In genomic region chr4:170001688-170002267, GRCh38 we compare ENCODE assay signal across 20 cellular contexts. TPM values are rescaled to one million over a fixed set of nuclear protein-coding genes. Genes with fewer than 3 reads are reported as not detected.
A peak's percentile ranks its signal among the peaks of the same experiment; 100 is the strongest.
DNase-seq lines count a peak whose midpoint lies in the region; ATAC-seq, FAIRE-seq and TF ChIP-seq lines count a peak whose summit lies in the region.
"Had no signal": no experiment of that assay in that cellular context is flagged by ENCODE, and none has a peak within 500 bp of the region (broad histone marks: within the 10 kb centered on the region; RNA-seq: fewer than 3 reads in every experiment).

No MANE protein-coding gene starts in this region.

- TF ChIP-seq RAD21 in GM12878 (IDR thresholded peaks at IDR 0.05; ENCODE audit: insufficient read depth, low read depth, low read length), result no peak

- no TSS peak for BruUV-seq in GM12878 (replicated peaks; lab: Mats Ljungman, UMichigan)

- H3K27me3 ChIP-seq in MM.1S (replicated peaks; ENCODE audit: insufficient read depth, low read length) (no peaks in the 10 kb centered on the region), GM12878 (replicated peaks in 1 of 2; ENCODE audit: control insufficient read depth in 2 of 2, insufficient read depth in 2 of 2, low read length in 1 of 2) (no peaks in the 10 kb centered on the region)
- H3K27me3 ChIP-seq: stomach had no signal

- 44% methylated on average over 6 of the region's 6 CpGs for WGBS in GM12878 (ENCODE audit: insufficient coverage, insufficient replicate concordance, low lambda C conversion rate, missing lambda C conversion rate)

- H3K79me2 ChIP-seq in MM.1S (ENCODE audit: low read length) (no peaks in the 10 kb centered on the region), GM12878 (ENCODE audit: control insufficient read depth, insufficient read depth, low read length) (no peaks in the 10 kb centered on the region)

- peaks cover under 1% of the 10 kb centered on the region; the same call in 1 of the 2 replicates for H3F3A ChIP-seq in MM.1S (ENCODE audit: insufficient read depth, low read length)

- RAD21 ChIA-PET in GM12878 (lab: Charles Lee; ENCODE audit: unreplicated experiment), result no interaction called here

- no peak for TF ChIP-seq EP300 in GM12878 (IDR thresholded peaks at IDR 0.05; ENCODE audit: borderline replicate concordance in 1 of 2, control insufficient read depth in 1 of 2, low read depth in 2 of 2, low read length in 2 of 2)

- H4K20me1 ChIP-seq in MM.1S (ENCODE audit: insufficient read depth, low read length) (no peaks in the 10 kb centered on the region), GM12878 (ENCODE audit: control insufficient read depth, insufficient read depth) (no peaks in the 10 kb centered on the region)

- CTCF ChIA-PET in GM12878 (lab: Yijun Ruan, JAX), result no interaction called here

- H3K9ac ChIP-seq in MM.1S (ENCODE audit: low read length), result no peak overlapping the region; the same call in 1 of the 2 replicates
- H3K9ac ChIP-seq in GM12878 (ENCODE audit: control insufficient read depth, insufficient read depth, low read length), result no peak overlapping the region

- TF ChIP-seq POLR2A in GM12878 (IDR thresholded peaks at IDR 0.05; ENCODE audit: low read depth, low read length), result no peak

- peak overlapping the region; percentile 3 for H2AFZ ChIP-seq in MM.1S (ENCODE audit: low read length)
- H2AFZ ChIP-seq in GM12878 (ENCODE audit: control insufficient read depth, low read depth, low read length), result no peak overlapping the region

- no peaks in the 10 kb centered on the region for H3K9me2 ChIP-seq in MM.1S (replicated peaks; ENCODE audit: insufficient read depth, low read length)

- in situ Hi-C loops in GM12878 (cut with MboI), result no loop called here

- peaks cover 15% of the 10 kb centered on the region for H3K4me1 ChIP-seq in MM.1S (ENCODE audit: low read length)
- H3K4me1 ChIP-seq in GM12878 (ENCODE audit: control insufficient read depth, insufficient read depth, low read length), result no peaks in the 10 kb centered on the region
- H3K4me1 ChIP-seq: prostate gland, stomach had no signal

- POLR2A ChIA-PET in GM12878 (lab: Charles Lee), result no interaction called here

- peak; percentile 36 for ATAC-seq in GM12878
- ATAC-seq in HG02970 (IDR thresholded peaks at IDR 0.05; ENCODE audit: low FRiP score, unreplicated experiment), result no peak
- ATAC-seq: activated CD8-positive, alpha-beta memory T cell treated with anti-CD3 and anti-CD28 coated beads, Interleukin-2, amount 10 ng/mL, durations not matched to agents 7 days and 5 days; activated naive CD4-positive, alpha-beta T cell treated with anti-CD3 and anti-CD28 coated beads, Interleukin-2, amount 50 U/mL, for 72 hours; left colon; T-helper 17 cell had no signal

- H3K4me2 ChIP-seq in MM.1S (ENCODE audit: low read depth, low read length) (peak overlapping the region; percentile 42; the same call in 1 of the 2 replicates), GM12878 (ENCODE audit: control insufficient read depth, insufficient read depth) (no peak overlapping the region)

- intact Hi-C loops in GM12878 (cut with micrococcal nuclease; ENCODE audit: unreplicated experiment), result no loop called here

- SMC1A ChIA-PET in GM12878 (lab: Charles Lee; ENCODE audit: uncharacterized antibody, unreplicated experiment), result no interaction called here

- FAIRE-seq in GM12878 (lab: Jason Lieb, UNC), result peak; percentile 27
- FAIRE-seq: endothelial cell of umbilical vein had no signal

- peak; percentile 15 for DNase-seq in ELF-1 (ENCODE audit: low read depth, low spot score)
- DNase-seq in MM.1S, result peak; percentile 33
- no peak for DNase-seq in GM12878 (ENCODE audit: low read depth, low spot score)
- peak; percentile 65 for DNase-seq in islet precursor cell
- no peak for DNase-seq in GM19238 (ENCODE audit: insufficient read length, low spot score)
- no peak for DNase-seq in SHP77 (lab: John Stamatoyannopoulos, UW)
- DNase-seq: activated CD4-positive, alpha-beta T cell treated with anti-CD3 and anti-CD28 coated beads, Interleukin-2, amount 50 U/mL, for 1 hour; activated CD8-positive, alpha-beta memory T cell treated with anti-CD3 and anti-CD28 coated beads, Interleukin-2, amount 10 ng/mL, durations not matched to agents 7 days and 5 days; aorta; caudate nucleus; dermis blood vessel endothelial cell; left colon; NCI-H1694; stomach; T-helper 17 cell; trophoblast cell had no signal

- no peaks in the 10 kb centered on the region for H3K9me3 ChIP-seq in MM.1S (replicated peaks; ENCODE audit: insufficient read depth, low read length)
- no peaks in the 10 kb centered on the region for H3K9me3 ChIP-seq in GM12878 (replicated peaks; ENCODE audit: control insufficient read depth, insufficient read depth, low read length)
- H3K9me3 ChIP-seq: prostate gland, stomach had no signal

- H3K27ac ChIP-seq in MM.1S (ENCODE audit: low read length) (no peak overlapping the region; the same call in 1 of the 2 replicates), GM12878 (ENCODE audit: control insufficient read depth, insufficient read depth) (no peak overlapping the region)
- H3K27ac ChIP-seq: prostate gland, stomach had no signal

- H3K36me3 ChIP-seq in MM.1S (replicated peaks; ENCODE audit: insufficient read depth, low read length) (no peaks in the 10 kb centered on the region), GM12878 (ENCODE audit: control insufficient read depth in 2 of 2, insufficient read depth in 2 of 2, low read length in 1 of 2) (no peaks in the 10 kb centered on the region)
- H3K36me3 ChIP-seq: prostate gland, stomach had no signal

- no peak overlapping the region for H3K4me3 ChIP-seq in MM.1S (ENCODE audit: low read length)
- no peak overlapping the region for H3K4me3 ChIP-seq in GM12878
- H3K4me3 ChIP-seq: prostate gland, stomach had no signal

- no peak for TF ChIP-seq CTCF in MM.1S (IDR thresholded peaks at IDR 0.05; ENCODE audit: low read length)
- no peak for TF ChIP-seq CTCF in GM12878 (IDR thresholded peaks at IDR 0.05 in 2 of 3, conservative IDR thresholded peaks at IDR 0.05 in 1 of 3; ENCODE audit: control insufficient read depth in 2 of 3, extremely low read depth in 1 of 3, insufficient read depth in 1 of 3, low read depth in 3 of 3, low read length in 3 of 3)

TF ChIP-seq in GM12878, 131 proteins besides CTCF, POLR2A, EP300 and RAD21:
- TF ChIP-seq WRNIP1 (IDR thresholded peaks at IDR 0.05; ENCODE audit: borderline replicate concordance, low read depth, low read length) (no peak), ZZZ3 (IDR thresholded peaks at IDR 0.05; ENCODE audit: control insufficient read depth, insufficient read length, low read depth) (no peak), RELA (IDR thresholded peaks at IDR 0.05; ENCODE audit: borderline replicate concordance, partially characterized antibody) (no peak), BCL11A (IDR thresholded peaks at IDR 0.05; ENCODE audit: low read depth, low read length) (no peak), NBN (IDR thresholded peaks at IDR 0.05) (no peak), HSF1 (IDR thresholded peaks at IDR 0.05; ENCODE audit: low read depth, low read length) (no peak), RAD51 (IDR thresholded peaks at IDR 0.05) (no peak), HCFC1 (IDR thresholded peaks at IDR 0.05; ENCODE audit: low read length) (no peak), FOS (IDR thresholded peaks at IDR 0.05; ENCODE audit: borderline replicate concordance, extremely low read depth, insufficient read length) (no peak), CREM (IDR thresholded peaks at IDR 0.05; ENCODE audit: low read depth) (no peak)

RNA-seq across cellular contexts. Expression of gene MFAP3L, which starts 24.4 kb away (rescaled TPM):
- total RNA-seq in GM12878 (2013; cell fraction: nucleolus; rRNA removed), result 0.15 and 1.6 TPM in 2 replicates
- total RNA-seq in GM12878 (2014; rRNA removed) (not detected in 2 replicates), GM12878 (2014; rRNA removed; fragmentation: Illumina TruSeq; extraction: Trizol) (not detected in 2 replicates), GM12878 (2021) (0.10 TPM in 1 of 2 replicates, not detected in the other)
- polyA plus RNA-seq in GM12878 (2011; ENCODE audit: low read depth), result not detected
- polyA plus RNA-seq in GM12878 (2011; rRNA removed) (1.4 and 3.0 TPM in 2 replicates), GM12878 (2014; fragmentation: Illumina TruSeq; extraction: Trizol) (not detected in 2 replicates), GM12878 (2014; fragmentation: Nextera tagmentation; extraction: Ambion mirVana) (not detected), GM12878 (2014; rRNA removed) (not detected in 2 replicates), GM12878 (2016; fragmentation: Nextera tagmentation; extraction: Ambion mirVana) (not detected)
- 1.4 and 1.8 TPM in 2 replicates for polyA plus RNA-seq in GM12878 (2011; cell fraction: cytosol; rRNA removed)
- 1.8 and 3.3 TPM in 2 replicates for polyA plus RNA-seq in GM12878 (2011; cell fraction: nucleus; rRNA removed)
- 0.06 TPM in 1 of 2 replicates, not detected in the other for polyA plus RNA-seq in GM12878 (2012)
- 3.9 and 10.3 TPM in 2 replicates for polyA minus RNA-seq in GM12878 (2011; rRNA and poly(A)+ RNA removed)
- 0.27 and 0.42 TPM in 2 replicates for polyA minus RNA-seq in GM12878 (2011; cell fraction: cytosol; rRNA and poly(A)+ RNA removed)
- 1.3 and 3.0 TPM in 2 replicates for polyA minus RNA-seq in GM12878 (2011; cell fraction: nucleus; rRNA and poly(A)+ RNA removed)

Comparison
In these comparisons a context has a peak if more than half of its experiments do, and no peak if none do; other contexts are left out.
1. DNase-seq: peak in ELF-1 (single experiment), MM.1S (single experiment) and islet precursor cell (single experiment); none in GM12878 (single experiment), GM19238 (single experiment) and SHP77 (0 of 2).